8 cellular contexts compared by ENCODE assay signal in the genomic region with DNA sequence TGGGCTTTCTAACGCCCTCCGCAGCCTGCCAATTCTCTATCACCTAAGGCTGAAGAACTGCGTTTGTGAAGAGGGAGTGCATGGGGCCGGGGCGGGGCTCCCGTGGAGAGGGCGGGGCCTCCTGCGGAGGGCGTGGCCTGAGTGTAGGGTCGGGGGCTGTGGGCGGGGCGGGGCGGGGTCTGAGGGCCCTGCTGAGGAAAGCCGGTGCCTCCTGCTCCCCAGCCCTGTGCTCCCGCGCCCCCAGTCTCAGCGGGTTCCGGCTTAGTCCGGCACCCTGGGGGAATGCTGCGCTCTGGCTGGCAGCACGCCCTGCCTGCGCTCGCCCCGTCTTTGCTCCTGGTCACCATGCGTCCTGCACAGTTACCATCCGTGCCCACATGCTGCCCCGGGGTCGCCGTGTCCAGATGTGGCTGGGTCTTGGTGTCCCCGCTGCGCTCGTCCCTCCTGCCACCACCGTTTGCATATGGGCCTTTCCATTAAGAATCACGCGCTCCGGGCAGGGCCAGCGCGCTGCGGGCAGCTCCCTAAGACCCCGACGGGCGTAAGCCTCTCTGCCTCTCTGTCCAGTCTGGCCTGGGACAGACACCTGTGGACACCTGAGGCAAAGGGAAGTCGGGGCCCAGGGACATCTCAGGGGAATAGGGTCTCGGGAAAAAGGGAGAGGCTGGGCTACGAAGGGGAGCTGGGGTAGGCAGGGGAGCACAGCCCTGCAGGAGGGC.
DNase-seq lines count a peak whose midpoint lies in the region; ATAC-seq and TF ChIP-seq lines count a peak whose summit lies in the region.

No MANE protein-coding gene starts in this region.

- no peak for TF ChIP-seq CTCF in ovary (IDR thresholded peaks at IDR 0.05)

- no peak overlapping the region for H3K27ac ChIP-seq in ovary

- H3K36me3 ChIP-seq in ovary: no peaks in the 10 kb centered on the region

- no peak overlapping the region for H3K4me3 ChIP-seq in ovary

- H3K27me3 ChIP-seq in ovary: no peaks in the 10 kb centered on the region

- no peaks in the 10 kb centered on the region for H3K4me1 ChIP-seq in ovary (ENCODE audit: insufficient read depth)

- WGBS in ovary, 3 donors: 4 to 7% (median 6%) methylated on average over 34 to 45 of the region's 45 CpGs

- no peak for TF ChIP-seq POLR2A in ovary (IDR thresholded peaks at IDR 0.05)

- intact Hi-C loops in ovary (cut with DNase I): no loop called here

- no peaks in the 10 kb centered on the region for H3K9me3 ChIP-seq in ovary

- DNase-seq in NAMALWA (ENCODE audit: low spot score) (peak; percentile 9), left kidney (ENCODE audit: low read depth, low spot score) (peak; percentile 72), ovary (no peak)
- peak; percentile 30 for DNase-seq in activated gamma-delta T cell treated with anti-CD3 and anti-CD28 coated beads, Interleukin-2, amount 50 U/mL, for 16 hours (ENCODE audit: low read depth)
- peak; percentile 29 for DNase-seq in stimulated activated CD8-positive, alpha-beta memory T cell treated with anti-CD3 and anti-CD28 coated beads, Interleukin-15, amount 100 ng/mL, for 1 hour (ENCODE audit: low read depth)

- ATAC-seq in GM21619 (IDR thresholded peaks at IDR 0.05; ENCODE audit: unreplicated experiment) (no peak), HG03571 (IDR thresholded peaks at IDR 0.05; ENCODE audit: unreplicated experiment) (no peak), HG02840 (IDR thresholded peaks at IDR 0.05; ENCODE audit: low FRiP score, unreplicated experiment) (no peak)

- no peak for TF ChIP-seq EP300 in ovary (IDR thresholded peaks at IDR 0.05)

Comparison
In these comparisons a context has a peak if more than half of its experiments do, and no peak if none do; other contexts are left out.
1. DNase-seq: peak in NAMALWA (single experiment), activated gamma-delta T cell treated with anti-CD3 and anti-CD28 coated beads, Interleukin-2, amount 50 U/mL, for 16 hours (single experiment), left kidney (single experiment) and stimulated activated CD8-positive, alpha-beta memory T cell treated with anti-CD3 and anti-CD28 coated beads, Interleukin-15, amount 100 ng/mL, for 1 hour (single experiment); none in ovary (0 of 5).